1 cellular context compared by ENCODE assay signal in genomic region chr19:4524808-4525562, GRCh38.
TF ChIP-seq lines count a peak whose summit lies in the region.

No MANE protein-coding gene starts in this region.

TF ChIP-seq in endothelial cell of umbilical vein, 7 proteins besides CTCF, POLR2A, EP300 and RAD21:
- TF ChIP-seq MAX (IDR thresholded peaks at IDR 0.05; ENCODE audit: insufficient read depth, insufficient read length) (no peak), POLR2AphosphoS5 (IDR thresholded peaks at IDR 0.05; ENCODE audit: insufficient read depth, low read depth, low read length) (no peak), FOS (IDR thresholded peaks at IDR 0.05; ENCODE audit: borderline replicate concordance, insufficient read depth, low read length) (no peak), JUN (IDR thresholded peaks at IDR 0.05; ENCODE audit: borderline replicate concordance, insufficient read depth, insufficient read length, low read depth) (no peak), GATA2 (IDR thresholded peaks at IDR 0.05; ENCODE audit: insufficient read depth, insufficient read length, low read depth, low read length) (no peak), MYC (IDR thresholded peaks at IDR 0.05; ENCODE audit: low read depth, low read length) (no peak), EZH2 (IDR thresholded peaks at IDR 0.05; ENCODE audit: borderline replicate concordance, low read depth, low read length, severe bottlenecking) (no peak)
